Comparison of ENCODE assay signal across 1 cellular context in the genomic region with DNA sequence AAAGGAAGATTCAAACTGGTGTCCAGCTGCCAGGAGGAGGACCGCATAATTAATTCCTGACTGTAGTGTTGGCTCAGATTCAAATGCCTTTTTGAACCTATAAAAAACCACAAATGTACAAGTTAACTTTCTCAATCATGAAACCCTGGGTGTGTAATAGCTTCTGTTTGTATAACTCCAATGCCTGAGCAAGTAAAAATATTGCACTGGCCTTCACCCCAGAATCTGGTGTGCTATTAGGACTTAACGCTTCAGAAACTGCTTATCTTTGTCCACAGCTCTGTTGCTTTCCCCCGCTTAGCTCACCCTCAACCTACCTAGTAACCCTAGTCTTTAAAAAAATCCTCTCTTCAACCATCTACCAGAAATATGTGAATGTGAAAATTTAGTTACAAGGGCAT.
TF ChIP-seq lines count a peak whose summit lies in the region.

No MANE protein-coding gene starts in this region.

TF ChIP-seq in WTC11, 78 proteins besides CTCF, POLR2A, EP300 and RAD21 (continued from another document):
- TF ChIP-seq, protein P1, sequence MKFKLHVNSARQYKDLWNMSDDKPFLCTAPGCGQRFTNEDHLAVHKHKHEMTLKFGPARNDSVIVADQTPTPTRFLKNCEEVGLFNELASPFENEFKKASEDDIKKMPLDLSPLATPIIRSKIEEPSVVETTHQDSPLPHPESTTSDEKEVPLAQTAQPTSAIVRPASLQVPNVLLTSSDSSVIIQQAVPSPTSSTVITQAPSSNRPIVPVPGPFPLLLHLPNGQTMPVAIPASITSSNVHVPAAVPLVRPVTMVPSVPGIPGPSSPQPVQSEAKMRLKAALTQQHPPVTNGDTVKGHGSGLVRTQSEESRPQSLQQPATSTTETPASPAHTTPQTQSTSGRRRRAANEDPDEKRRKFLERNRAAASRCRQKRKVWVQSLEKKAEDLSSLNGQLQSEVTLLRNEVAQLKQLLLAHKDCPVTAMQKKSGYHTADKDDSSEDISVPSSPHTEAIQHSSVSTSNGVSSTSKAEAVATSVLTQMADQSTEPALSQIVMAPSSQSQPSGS (CRISPR knock-in tag; IDR thresholded peaks at IDR 0.05; ENCODE audit: borderline replicate concordance, low read depth): no peak
- TF ChIP-seq GRHL2 (CRISPR knock-in tag; IDR thresholded peaks at IDR 0.05; ENCODE audit: insufficient replicate concordance, severe bottlenecking) (no peak), ZNF512 (CRISPR knock-in tag; IDR thresholded peaks at IDR 0.05; ENCODE audit: borderline replicate concordance) (no peak), SOX15 (CRISPR knock-in tag; IDR thresholded peaks at IDR 0.05) (no peak), CBFB (CRISPR knock-in tag; IDR thresholded peaks at IDR 0.05; ENCODE audit: low read depth) (no peak), MYBL2 (CRISPR knock-in tag; IDR thresholded peaks at IDR 0.05) (no peak), E2F5 (CRISPR knock-in tag; IDR thresholded peaks at IDR 0.05) (no peak), ZNF532 (CRISPR knock-in tag; IDR thresholded peaks at IDR 0.05; ENCODE audit: borderline replicate concordance) (no peak), NFYB (CRISPR knock-in tag; conservative IDR thresholded peaks at IDR 0.05; ENCODE audit: low read depth) (no peak)
- TF ChIP-seq, protein P2, sequence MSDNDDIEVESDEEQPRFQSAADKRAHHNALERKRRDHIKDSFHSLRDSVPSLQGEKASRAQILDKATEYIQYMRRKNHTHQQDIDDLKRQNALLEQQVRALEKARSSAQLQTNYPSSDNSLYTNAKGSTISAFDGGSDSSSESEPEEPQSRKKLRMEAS (CRISPR knock-in tag; IDR thresholded peaks at IDR 0.05): no peak
- TF ChIP-seq, protein P3, sequence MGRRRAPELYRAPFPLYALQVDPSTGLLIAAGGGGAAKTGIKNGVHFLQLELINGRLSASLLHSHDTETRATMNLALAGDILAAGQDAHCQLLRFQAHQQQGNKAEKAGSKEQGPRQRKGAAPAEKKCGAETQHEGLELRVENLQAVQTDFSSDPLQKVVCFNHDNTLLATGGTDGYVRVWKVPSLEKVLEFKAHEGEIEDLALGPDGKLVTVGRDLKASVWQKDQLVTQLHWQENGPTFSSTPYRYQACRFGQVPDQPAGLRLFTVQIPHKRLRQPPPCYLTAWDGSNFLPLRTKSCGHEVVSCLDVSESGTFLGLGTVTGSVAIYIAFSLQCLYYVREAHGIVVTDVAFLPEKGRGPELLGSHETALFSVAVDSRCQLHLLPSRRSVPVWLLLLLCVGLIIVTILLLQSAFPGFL (CRISPR knock-in tag; IDR thresholded peaks at IDR 0.05; ENCODE audit: borderline replicate concordance): no peak
